16 cellular contexts compared by ENCODE assay signal in genomic region chr15:96348112-96349027, GRCh38. TPM values are rescaled to one million over a fixed set of nuclear protein-coding genes. Genes with fewer than 3 reads are reported as not detected.
DNase-seq lines count a peak whose midpoint lies in the region; ATAC-seq, FAIRE-seq and TF ChIP-seq lines count a peak whose summit lies in the region.
"Had no signal": no experiment of that assay in that cellular context is flagged by ENCODE, and none has a peak within 500 bp of the region (broad histone marks: within the 10 kb centered on the region; RNA-seq: fewer than 3 reads in every experiment).

No MANE protein-coding gene starts in this region.

- TF ChIP-seq CTCF in H1 (IDR thresholded peaks at IDR 0.05; ENCODE audit: control extremely low read depth in 1 of 3, insufficient read depth in 1 of 3, low read depth in 1 of 3, low read length in 3 of 3) (no peak), type B pancreatic cell (conservative IDR thresholded peaks at IDR 0.05) (no peak)

- H3K9me3 Mint-ChIP-seq in activated T-cell treated with anti-CD3 and anti-CD28 coated beads, Interleukin-2, amount 50 U/mL, for 72 hours, result no peaks in the 10 kb centered on the region
- H3K9me3 Mint-ChIP-seq in activated T-cell treated with anti-CD3 and anti-CD28 coated beads, Interleukin-2, amount 50 U/mL, for 4 hours, result no peaks in the 10 kb centered on the region
- no peaks in the 10 kb centered on the region for H3K9me3 Mint-ChIP-seq in type B pancreatic cell
- H3K9me3 Mint-ChIP-seq: dendritic cell treated with granulocyte-macrophage colony-stimulating factor and Interleukin-4, amounts not matched to agents 40 ng/mL and 50 ng/mL, for 4 days; memory B cell had no signal

- FAIRE-seq in H1 (lab: Jason Lieb, UNC), result peak; percentile 50

- H3K4me3 ChIP-seq in H1 (ENCODE audit: extremely low read depth in 1 of 4, insufficient read depth in 2 of 4, low read depth in 3 of 4, low read length in 4 of 4) (no peak overlapping the region; a peak in 1 of 8 replicates), muscle layer of duodenum (ENCODE audit: low read depth in 1 of 2, low read length in 2 of 2) (no peak overlapping the region)

- no peaks in the 10 kb centered on the region for H3K9me3 ChIP-seq in H1 (ENCODE audit: insufficient read depth in 2 of 2, low read depth in 1 of 2, low read length in 1 of 2)
- no peaks in the 10 kb centered on the region for H3K9me3 ChIP-seq in muscle layer of duodenum (ENCODE audit: control insufficient read depth in 1 of 2, low read length in 2 of 2)

- peaks cover 96% of the 10 kb centered on the region for H3K27me3 Mint-ChIP-seq in activated T-cell treated with anti-CD3 and anti-CD28 coated beads, Interleukin-2, amount 50 U/mL, for 72 hours (ENCODE audit: low read depth)
- peaks cover 92% of the 10 kb centered on the region for H3K27me3 Mint-ChIP-seq in activated T-cell treated with anti-CD3 and anti-CD28 coated beads, Interleukin-2, amount 50 U/mL, for 4 hours (ENCODE audit: low read depth)
- peaks cover 64% of the 10 kb centered on the region for H3K27me3 Mint-ChIP-seq in type B pancreatic cell

- H3K4me1 ChIP-seq in H1 (replicated peaks in 1 of 4; ENCODE audit: control insufficient read depth in 3 of 4, insufficient read depth in 4 of 4, low read length in 3 of 4) (peaks cover 23 to 35% (median 24%) of the 10 kb centered on the region in 4 experiments; a peak in 6 of 7 replicates), muscle layer of duodenum (ENCODE audit: control insufficient read depth in 1 of 2, insufficient read depth in 2 of 2, low read length in 2 of 2) (peaks cover 0 to 37% of the 10 kb centered on the region in 2 donors)

- H4K8ac ChIP-seq in H1 (ENCODE audit: extremely low read depth, insufficient read depth, low read length), result no peak overlapping the region

- no peak overlapping the region for H2BK20ac ChIP-seq in H1 (ENCODE audit: low read length)

- no peak for TF ChIP-seq POLR2A in H1 (IDR thresholded peaks at IDR 0.05; ENCODE audit: control extremely low read depth in 1 of 2, low read depth in 2 of 2, low read length in 2 of 2)

- no peak overlapping the region for H3K4ac ChIP-seq in H1 (replicated peaks; ENCODE audit: insufficient read length, low read depth, low read length)

- no peak overlapping the region for H3K18ac ChIP-seq in H1 (ENCODE audit: extremely low read depth, low read length)

- H3K9ac ChIP-seq in H1 (replicated peaks in 1 of 4; ENCODE audit: extremely low read depth in 1 of 4, low read depth in 3 of 4, low read length in 3 of 4), result no peak overlapping the region

- CTCF ChIA-PET in H1 (lab: Charles Lee; ENCODE audit: partially characterized antibody), result interaction anchor here (0.9 to 3.0 kb wide), 5 partner anchors 13 to 1765 kb away, joined by 3 to 12 read pairs (median 3); no protein-coding TSS in a partner anchor

- H3K36me3 Mint-ChIP-seq in activated T-cell treated with anti-CD3 and anti-CD28 coated beads, Interleukin-2, amount 50 U/mL, for 72 hours (ENCODE audit: insufficient read depth in 2 of 2), result peaks cover 0 to 4% of the 10 kb centered on the region in 2 donors
- no peaks in the 10 kb centered on the region for H3K36me3 Mint-ChIP-seq in activated T-cell treated with anti-CD3 and anti-CD28 coated beads, Interleukin-2, amount 50 U/mL, for 4 hours (ENCODE audit: insufficient read depth)
- H3K36me3 Mint-ChIP-seq in type B pancreatic cell, result peaks cover 5% of the 10 kb centered on the region
- H3K36me3 Mint-ChIP-seq: memory B cell had no signal

- H3K4me2 ChIP-seq in H1 (ENCODE audit: insufficient read depth in 1 of 2, low read depth in 2 of 2, low read length in 2 of 2), result peak overlapping the region in 1 of 2 experiments; percentile 67; a peak in 1 of 4 replicates

- 6% methylated on average over 13 of the region's 13 CpGs; no CpG with 5 or more reads in 1 of the 2 experiments for WGBS in H1 (ENCODE audit: extremely low coverage in 1 of 2, insufficient coverage in 1 of 2, insufficient read length in 1 of 2, insufficient replicate concordance in 2 of 2, low coverage in 1 of 2, low lambda C conversion rate in 2 of 2, missing lambda C conversion rate in 1 of 2), 2 experiments

- H3K4me1 Mint-ChIP-seq in activated T-cell treated with anti-CD3 and anti-CD28 coated beads, Interleukin-2, amount 50 U/mL, for 72 hours (ENCODE audit: low read depth), result peaks cover 10% of the 10 kb centered on the region
- H3K4me1 Mint-ChIP-seq in activated T-cell treated with anti-CD3 and anti-CD28 coated beads, Interleukin-2, amount 50 U/mL, for 4 hours (ENCODE audit: low read depth), result peaks cover 2% of the 10 kb centered on the region
- peaks cover 87% of the 10 kb centered on the region for H3K4me1 Mint-ChIP-seq in type B pancreatic cell (ENCODE audit: unreplicated experiment)
- H3K4me1 Mint-ChIP-seq: memory B cell had no signal

- no peak overlapping the region for H2AK5ac ChIP-seq in H1 (ENCODE audit: low read depth, low read length)

- no peaks in the 10 kb centered on the region for H3K79me2 ChIP-seq in H1 (ENCODE audit: control insufficient read depth in 1 of 2, insufficient read depth in 2 of 2, low read length in 2 of 2)

- no peak overlapping the region for H2AFZ ChIP-seq in H1 (ENCODE audit: low read length)

- H3K23me2 ChIP-seq in H1 (ENCODE audit: low read depth, low read length), result peaks cover 6% of the 10 kb centered on the region; the same call in 1 of the 2 replicates

- no peak overlapping the region for H3K56ac ChIP-seq in H1 (replicated peaks; ENCODE audit: insufficient read length, low read depth, low read length)

- no peaks in the 10 kb centered on the region for H3K79me1 ChIP-seq in H1 (ENCODE audit: low read depth, low read length)

- no peak overlapping the region for H4K91ac ChIP-seq in H1 (replicated peaks; ENCODE audit: insufficient read length, low read length)

- peak overlapping the region; percentile 14; the same call in 1 of the 2 replicates for H2BK12ac ChIP-seq in H1 (ENCODE audit: low read depth, low read length)

- no peak for DNase-seq in activated T-cell treated with anti-CD3 and anti-CD28 coated beads, Interleukin-2, amount 50 U/mL, for 72 hours
- DNase-seq in activated T-cell treated with anti-CD3 and anti-CD28 coated beads, Interleukin-2, amount 50 U/mL, for 4 hours, result no peak
- peak in 1 of 2 experiments; percentile 50 for DNase-seq in H1 (ENCODE audit: low read depth in 1 of 2, low spot score in 2 of 2)
- DNase-seq in type B pancreatic cell (ENCODE audit: extremely low spot score, unreplicated experiment), result no peak
- no peak for DNase-seq in NCI-H510A treated with DMSO at 0.1 percent for 48 hours (lab: John Stamatoyannopoulos, UW)
- DNase-seq in ureter (ENCODE audit: low spot score), result no peak
- DNase-seq: activated CD8-positive, alpha-beta T cell treated with anti-CD3 and anti-CD28 coated beads, Interleukin-2, amount 10 ng/mL, durations not matched to agents 7 days and 5 days; activated naive CD4-positive, alpha-beta T cell treated with anti-CD3 and anti-CD28 coated beads, Interleukin-2, amount 50 U/mL, for 16 hours; head of caudate nucleus; NCI-H226; T1000 had no signal

- no peak for TF ChIP-seq EP300 in H1 (IDR thresholded peaks at IDR 0.05; ENCODE audit: borderline replicate concordance in 1 of 2, low read depth in 2 of 2, low read length in 2 of 2)

- no peak overlapping the region for H2BK120ac ChIP-seq in H1 (replicated peaks; ENCODE audit: low read depth, low read length)

- TF ChIP-seq RAD21 in H1 (IDR thresholded peaks at IDR 0.05 in 1 of 2, conservative IDR thresholded peaks at IDR 0.05 in 1 of 2; ENCODE audit: low read depth in 2 of 2, low read length in 2 of 2), result no peak

- H3K36me3 ChIP-seq in H1 (ENCODE audit: control insufficient read depth in 2 of 4, insufficient read depth in 4 of 4, low read length in 3 of 4), result no peaks in the 10 kb centered on the region; a peak in 1 of 8 replicates
- H3K36me3 ChIP-seq in muscle layer of duodenum (ENCODE audit: control insufficient read depth in 1 of 2, insufficient read depth in 2 of 2, low read length in 2 of 2), result no peaks in the 10 kb centered on the region

- no peak overlapping the region for H2BK15ac ChIP-seq in H1 (ENCODE audit: low read length)

- H3K14ac ChIP-seq in H1 (ENCODE audit: insufficient read length), result no peak overlapping the region

- peaks cover 95 to 100% (median 99%) of the 10 kb centered on the region in 4 experiments for H3K27me3 ChIP-seq in H1 (replicated peaks in 1 of 4; ENCODE audit: control insufficient read depth in 3 of 4, extremely low read depth in 1 of 4, insufficient read depth in 3 of 4, low read length in 3 of 4)
- H3K27me3 ChIP-seq in muscle layer of duodenum (ENCODE audit: low read depth, low read length), result no peaks in the 10 kb centered on the region

- H3K27ac ChIP-seq in H1 (ENCODE audit: low read depth, low read length), result no peak overlapping the region
- peak overlapping the region; percentile 45 for H3K27ac ChIP-seq in muscle layer of duodenum (ENCODE audit: low read length)
- H3K27ac ChIP-seq: RWPE1 had no signal

- H2BK5ac ChIP-seq in H1 (ENCODE audit: low read depth, low read length), result no peak overlapping the region

- no peak for ATAC-seq in activated T-cell treated with anti-CD3 and anti-CD28 coated beads, Interleukin-2, amount 50 U/mL, for 72 hours (replicated peaks in 1 of 2)
- ATAC-seq in activated T-cell treated with anti-CD3 and anti-CD28 coated beads, Interleukin-2, amount 50 U/mL, for 4 hours, result no peak
- no peak for ATAC-seq in GM21515 (IDR thresholded peaks at IDR 0.05; ENCODE audit: unreplicated experiment)
- ATAC-seq: activated CD8-positive, alpha-beta T cell treated with anti-CD3 and anti-CD28 coated beads, Interleukin-2, amount 10 ng/mL, durations not matched to agents 7 days and 5 days had no signal

- POLR2A ChIA-PET in H1 (lab: Charles Lee; ENCODE audit: partially characterized antibody), result interaction anchor here (1.0 to 1.7 kb wide), 2 partner anchors 8 to 11 kb away, joined by 4 to 6 read pairs; no protein-coding TSS in a partner anchor

- H3K4me3 Mint-ChIP-seq in activated T-cell treated with anti-CD3 and anti-CD28 coated beads, Interleukin-2, amount 50 U/mL, for 72 hours, result no peak overlapping the region
- H3K4me3 Mint-ChIP-seq in activated T-cell treated with anti-CD3 and anti-CD28 coated beads, Interleukin-2, amount 50 U/mL, for 4 hours, result no peak overlapping the region
- peak overlapping the region; percentile 95 for H3K4me3 Mint-ChIP-seq in type B pancreatic cell
- H3K4me3 Mint-ChIP-seq: activated CD8-positive, alpha-beta T cell treated with anti-CD3 and anti-CD28 coated beads, Interleukin-2, amount 10 ng/mL, durations not matched to agents 7 days and 5 days; memory B cell had no signal

- no peak overlapping the region for H4K5ac ChIP-seq in H1 (ENCODE audit: insufficient read length, low read depth, low read length)

- H3K27ac Mint-ChIP-seq in activated T-cell treated with anti-CD3 and anti-CD28 coated beads, Interleukin-2, amount 50 U/mL, for 72 hours, result peak overlapping the region; percentile 5
- H3K27ac Mint-ChIP-seq in type B pancreatic cell, result peak overlapping the region; percentile 93
- H3K27ac Mint-ChIP-seq: activated CD8-positive, alpha-beta T cell treated with anti-CD3 and anti-CD28 coated beads, Interleukin-2, amount 10 ng/mL, durations not matched to agents 7 days and 5 days; dendritic cell treated with granulocyte-macrophage colony-stimulating factor and Interleukin-4, amounts not matched to agents 40 ng/mL and 50 ng/mL, for 4 days; memory B cell had no signal

- H3K23ac ChIP-seq in H1 (ENCODE audit: insufficient read length), result no peak overlapping the region

- H4K20me1 ChIP-seq in H1 (replicated peaks in 1 of 2; ENCODE audit: control insufficient read depth in 1 of 2, insufficient read depth in 2 of 2, low read length in 2 of 2), result peaks cover 5 to 26% of the 10 kb centered on the region in 2 experiments

RNA-seq across cellular contexts. Expression of gene NR2F2, which starts 17.9 kb away (rescaled TPM):
- total RNA-seq in activated T-cell treated with anti-CD3 and anti-CD28 coated beads, Interleukin-2, amount 50 U/mL, for 72 hours, result not detected
- total RNA-seq in activated T-cell treated with anti-CD3 and anti-CD28 coated beads, Interleukin-2, amount 50 U/mL, for 4 hours, result under 1 TPM; 0.13 to 0.24 (median 0.15) TPM
- total RNA-seq in H1 (2021; fragmentation: NEBNext Ultra II Directional; extraction: Animal tissue kit (Norgen Biotek cat#: 25700)), result not detected in 2 replicates
- polyA plus RNA-seq in H1 (2011; rRNA removed), result 0.03 and 0.14 TPM in 2 replicates
- polyA plus RNA-seq in H1 (2011; cell fraction: cytosol; rRNA removed), result 0.05 TPM
- polyA plus RNA-seq in H1 (2011; cell fraction: nucleus; rRNA removed), result 0.07 TPM
- polyA plus RNA-seq in H1 (2012, experiment 1 of 2), result 0.21 to 0.88 TPM (median 0.46 TPM) in 4 replicates
- polyA plus RNA-seq in H1 (2012, experiment 2 of 2), result 0.10 TPM
- polyA plus RNA-seq in H1 (2013, experiment 1 of 2), result 0.04 TPM
- 0.04 TPM for polyA plus RNA-seq in H1 (2013, experiment 2 of 2)
- polyA minus RNA-seq in H1 (2011; rRNA and poly(A)+ RNA removed), result 0.03 TPM in 1 of 2 replicates, not detected in the other
- 0.29 TPM for polyA minus RNA-seq in H1 (2011; cell fraction: cytosol; rRNA and poly(A)+ RNA removed)
- not detected for polyA minus RNA-seq in H1 (2011; cell fraction: nucleus; rRNA and poly(A)+ RNA removed)
- 135 and 270 TPM in 2 replicates for total RNA-seq in type B pancreatic cell (ENCODE audit: low replicate concordance)
- 90.8 TPM for total RNA-seq in ureter
- total RNA-seq: activated CD8-positive, alpha-beta T cell treated with anti-CD3 and anti-CD28 coated beads, Interleukin-2, amount 10 ng/mL, durations not matched to agents 7 days and 5 days had no signal

Comparison
In these comparisons a context has a peak if more than half of its experiments do, and no peak if none do; other contexts are left out.
1. RNA of gene NR2F2, which starts 17.9 kb away (total RNA-seq): 135 to 270 TPM in type B pancreatic cell and 90.8 TPM in ureter (single experiment); not detected in H1, 0.13 to 0.24 TPM in activated T-cell treated with anti-CD3 and anti-CD28 coated beads, Interleukin-2, amount 50 U/mL, for 4 hours and not detected in activated T-cell treated with anti-CD3 and anti-CD28 coated beads, Interleukin-2, amount 50 U/mL, for 72 hours; every median in the first group is over 10 times any median in the second.